13 cellular contexts compared by ENCODE assay signal in genomic region chr10:102122450-102122849, GRCh38. TPM values are rescaled to one million over a fixed set of nuclear protein-coding genes. Genes with fewer than 3 reads are reported as not detected.
DNase-seq lines count a peak whose midpoint lies in the region; ATAC-seq, FAIRE-seq and TF ChIP-seq lines count a peak whose summit lies in the region.
"Had no signal": no experiment of that assay in that cellular context is flagged by ENCODE, and none has a peak within 500 bp of the region (broad histone marks: within the 10 kb centered on the region; RNA-seq: fewer than 3 reads in every experiment).

No MANE protein-coding gene starts in this region.

- ATAC-seq in left ventricle myocardium superior, result no peak
- no peak for ATAC-seq in activated T-helper 17 cell treated with anti-CD3 and anti-CD28 coated beads, Interleukin-2, amount 50 U/mL, for 72 hours (replicated peaks)

- TF ChIP-seq POLR2A in esophagus squamous epithelium (IDR thresholded peaks at IDR 0.05), result no peak

- H3K4me1 ChIP-seq in left ventricle myocardium inferior (peaks cover 46% of the 10 kb centered on the region), esophagus squamous epithelium (peaks cover 17 to 44% (median 26%) of the 10 kb centered on the region in 3 donors), osteoblast (ENCODE audit: insufficient read depth, low read length) (peaks cover 34% of the 10 kb centered on the region), small intestine (ENCODE audit: control insufficient read depth in 2 of 2, insufficient read depth in 1 of 2, low read depth in 1 of 2, low read length in 1 of 2) (peaks cover 2 to 5% of the 10 kb centered on the region in 2 donors)

- no peak overlapping the region for H3K4me2 ChIP-seq in osteoblast (ENCODE audit: insufficient read depth, low read length)

- 60 to 100% methylated on average over 1 of the region's 1 CpG for WGBS in esophagus squamous epithelium, 2 donors
- 96 to 100% (median 100%) methylated on average over 1 of the region's 1 CpG for WGBS in small intestine, 3 donors

- H4K20me1 ChIP-seq in osteoblast (ENCODE audit: insufficient read depth, low read length), result no peaks in the 10 kb centered on the region

- TF ChIP-seq CTCF in left ventricle myocardium inferior (IDR thresholded peaks at IDR 0.05; ENCODE audit: borderline replicate concordance), result no peak
- no peak for TF ChIP-seq CTCF in esophagus squamous epithelium (IDR thresholded peaks at IDR 0.05)
- no peak for TF ChIP-seq CTCF in osteoblast (IDR thresholded peaks at IDR 0.05; ENCODE audit: extremely low read depth, low read depth, low read length)

- H3K4me3 Mint-ChIP-seq in activated T-helper 17 cell treated with anti-CD3 and anti-CD28 coated beads, Interleukin-2, amount 50 U/mL, for 72 hours, result no peak overlapping the region
- H3K4me3 Mint-ChIP-seq: memory B cell had no signal

- H3K9me3 Mint-ChIP-seq in activated T-helper 17 cell treated with anti-CD3 and anti-CD28 coated beads, Interleukin-2, amount 50 U/mL, for 72 hours, result no peaks in the 10 kb centered on the region
- H3K9me3 Mint-ChIP-seq: memory B cell; T-helper 2 cell treated with Interferon-gamma antibody and Interleukin-4, amounts not matched to agents 5 μg/mL and 100 μg/mL, for 36 hours had no signal

- no peaks in the 10 kb centered on the region for H3K9me3 ChIP-seq in left ventricle myocardium inferior (replicated peaks)
- no peaks in the 10 kb centered on the region for H3K9me3 ChIP-seq in esophagus squamous epithelium
- no peaks in the 10 kb centered on the region for H3K9me3 ChIP-seq in osteoblast (ENCODE audit: low read depth, low read length)
- no peaks in the 10 kb centered on the region for H3K9me3 ChIP-seq in small intestine (ENCODE audit: control insufficient read depth, low read depth)

- peak overlapping the region; percentile 97 for H3K27ac ChIP-seq in left ventricle myocardium inferior (replicated peaks)
- peak overlapping the region; percentile 96 to 100 (median 98) for H3K27ac ChIP-seq in esophagus squamous epithelium
- H3K27ac ChIP-seq in osteoblast (ENCODE audit: low read depth, low read length), result no peak overlapping the region
- H3K27ac ChIP-seq in small intestine (ENCODE audit: low read depth in 1 of 2, low read length in 1 of 2), result peak overlapping the region in 1 of 2 donors; percentile 98

- H3K4me1 Mint-ChIP-seq in activated T-helper 17 cell treated with anti-CD3 and anti-CD28 coated beads, Interleukin-2, amount 50 U/mL, for 72 hours, result peaks cover 16% of the 10 kb centered on the region

- H3K36me3 ChIP-seq in left ventricle myocardium inferior (no peaks in the 10 kb centered on the region), esophagus squamous epithelium (no peaks in the 10 kb centered on the region), osteoblast (ENCODE audit: insufficient read depth, low read length) (no peaks in the 10 kb centered on the region), small intestine (ENCODE audit: control insufficient read depth in 2 of 2, insufficient read depth in 2 of 2, low read length in 2 of 2) (no peaks in the 10 kb centered on the region)

- intact Hi-C loops in left ventricle myocardium inferior (cut with micrococcal nuclease), result no loop called here
- intact Hi-C loops in left ventricle myocardium superior (cut with micrococcal nuclease), result no loop called here
- intact Hi-C loops in esophagus squamous epithelium (cut with DNase I), result no loop called here

- DNase-seq in left ventricle myocardium inferior (no peak), left ventricle myocardium superior (no peak), esophagus squamous epithelium (lab: John Stamatoyannopoulos, UW) (no peak), osteoblast (ENCODE audit: insufficient read length, low spot score, missing footprints) (peak; percentile 85), small intestine (no peak), ureter (ENCODE audit: low spot score) (no peak)
- DNase-seq in stimulated activated CD4-positive, alpha-beta T cell treated with anti-CD3 and anti-CD28 coated beads, Interleukin-2, amount 100 ng/mL, for 48 hours, result no peak
- DNase-seq: activated CD4-positive, alpha-beta T cell treated with anti-CD3 and anti-CD28 coated beads, Interleukin-2, amount 50 U/mL, for 4 hours; activated gamma-delta T cell treated with Interleukin-2 at 50 U/mL for 16 hours; DMS79 had no signal

- H3K27ac Mint-ChIP-seq in activated T-helper 17 cell treated with anti-CD3 and anti-CD28 coated beads, Interleukin-2, amount 50 U/mL, for 72 hours, result no peak overlapping the region
- H3K27ac Mint-ChIP-seq: T-helper 2 cell treated with Interferon-gamma antibody and Interleukin-4, amounts not matched to agents 5 μg/mL and 100 μg/mL, for 36 hours had no signal

- H3K4me3 ChIP-seq in left ventricle myocardium inferior (no peak overlapping the region), esophagus squamous epithelium (no peak overlapping the region), osteoblast (ENCODE audit: insufficient read depth, low read length) (no peak overlapping the region), small intestine (ENCODE audit: low read depth in 1 of 2, low read length in 2 of 2) (no peak overlapping the region)

- no peak for FAIRE-seq in small intestine (lab: Jason Lieb, UNC)

- H3K36me3 Mint-ChIP-seq in activated T-helper 17 cell treated with anti-CD3 and anti-CD28 coated beads, Interleukin-2, amount 50 U/mL, for 72 hours (ENCODE audit: low read depth), result no peaks in the 10 kb centered on the region
- H3K36me3 Mint-ChIP-seq: memory B cell had no signal

- H2AFZ ChIP-seq in osteoblast (ENCODE audit: low read length), result no peak overlapping the region

- peaks cover 21% of the 10 kb centered on the region for H3K79me2 ChIP-seq in osteoblast (ENCODE audit: insufficient read depth, low read length)

- H3K27me3 Mint-ChIP-seq in activated T-helper 17 cell treated with anti-CD3 and anti-CD28 coated beads, Interleukin-2, amount 50 U/mL, for 72 hours, result no peaks in the 10 kb centered on the region
- H3K27me3 Mint-ChIP-seq: memory B cell had no signal

- no peaks in the 10 kb centered on the region for H3K27me3 ChIP-seq in left ventricle myocardium inferior (ENCODE audit: low read depth)
- no peaks in the 10 kb centered on the region for H3K27me3 ChIP-seq in esophagus squamous epithelium
- no peaks in the 10 kb centered on the region for H3K27me3 ChIP-seq in osteoblast (ENCODE audit: insufficient read depth, low read length)
- no peaks in the 10 kb centered on the region for H3K27me3 ChIP-seq in small intestine (ENCODE audit: control insufficient read depth in 2 of 2, insufficient read depth in 2 of 2, low read length in 2 of 2)

RNA-seq across cellular contexts. Expression of gene LDB1, which starts 2.3 kb away (rescaled TPM):
- total RNA-seq in left ventricle myocardium inferior, result 52.2 TPM
- total RNA-seq in left ventricle myocardium superior, result 70.7 TPM
- 10 to 100 TPM; 26.2 to 54.0 (median 27.3) TPM for total RNA-seq in esophagus squamous epithelium
- 62.2 and 63.6 TPM in 2 replicates for total RNA-seq in osteoblast
- total RNA-seq in activated T-helper 17 cell treated with anti-CD3 and anti-CD28 coated beads, Interleukin-2, amount 50 U/mL, for 72 hours, result 10 to 100 TPM; 93.6 to 99.1 TPM
- 10 to 100 TPM; 11.9 to 21.7 (median 11.9) TPM for polyA plus RNA-seq in small intestine
- total RNA-seq in ureter, result 82.4 TPM

RNA-seq across cellular contexts. Expression of gene PPRC1, which starts 10.4 kb away (rescaled TPM):
- total RNA-seq in left ventricle myocardium inferior (12.1 TPM), left ventricle myocardium superior (13.1 TPM), esophagus squamous epithelium (10 to 100 TPM; 10.5 to 29.9 (median 27.2) TPM), osteoblast (14.1 and 17.7 TPM in 2 replicates), ureter (59.4 TPM)
- total RNA-seq in activated T-helper 17 cell treated with anti-CD3 and anti-CD28 coated beads, Interleukin-2, amount 50 U/mL, for 72 hours, result 10 to 100 TPM; 34.5 to 71.3 TPM
- 10 to 100 TPM in 1 of 3 donors, 1 to 10 TPM in 2; 4.5 to 15.5 (median 8.4) TPM for polyA plus RNA-seq in small intestine

RNA-seq across cellular contexts. Expression of gene NOLC1, which starts 29.7 kb away (rescaled TPM):
- total RNA-seq in left ventricle myocardium inferior (28.3 TPM), left ventricle myocardium superior (31.2 TPM), esophagus squamous epithelium (10 to 100 TPM; 38.6 to 90.6 (median 83.4) TPM), osteoblast (13.3 and 18.1 TPM in 2 replicates), ureter (92.1 TPM)
- total RNA-seq in activated T-helper 17 cell treated with anti-CD3 and anti-CD28 coated beads, Interleukin-2, amount 50 U/mL, for 72 hours, result 100 to 1,000 TPM in 1 of 2 donors, 10 to 100 TPM in 1; 76.9 to 168 TPM
- polyA plus RNA-seq in small intestine, result 10 to 100 TPM; 12.7 to 48.9 (median 19.7) TPM

RNA-seq across cellular contexts. Expression of gene HPS6, which starts 57.3 kb away (rescaled TPM):
- total RNA-seq in left ventricle myocardium inferior (9.3 TPM), left ventricle myocardium superior (9.4 TPM), esophagus squamous epithelium (10 to 100 TPM; 22.7 to 29.4 (median 23.3) TPM), osteoblast (26.8 and 31.5 TPM in 2 replicates), ureter (16.0 TPM)
- 10 to 100 TPM; 12.5 to 21.6 TPM for total RNA-seq in activated T-helper 17 cell treated with anti-CD3 and anti-CD28 coated beads, Interleukin-2, amount 50 U/mL, for 72 hours
- 10 to 100 TPM; 13.0 to 13.6 (median 13.4) TPM for polyA plus RNA-seq in small intestine
